Comparison of ENCODE assay signal across 14 cellular contexts in the genomic region with DNA sequence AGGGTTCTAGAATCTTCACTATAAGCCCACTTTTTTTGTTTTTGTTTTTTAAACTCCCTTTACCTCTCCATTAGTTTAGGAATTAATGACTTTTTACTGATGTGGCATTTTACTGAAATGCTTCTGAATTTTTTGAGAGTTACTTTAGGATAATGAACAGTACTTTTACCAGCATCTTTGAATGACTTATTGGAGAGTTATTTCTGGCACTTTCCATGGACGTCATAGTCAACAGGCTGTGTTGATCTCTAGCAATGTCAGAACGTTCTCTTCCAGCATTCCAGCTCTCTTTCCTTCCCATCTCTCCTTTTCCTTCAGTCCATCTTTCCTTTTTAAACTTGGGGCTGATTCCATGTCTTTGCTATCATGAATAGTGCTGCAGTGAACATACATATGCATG. TPM values are rescaled to one million over a fixed set of nuclear protein-coding genes. Genes with fewer than 3 reads are reported as not detected.
DNase-seq lines count a peak whose midpoint lies in the region; ATAC-seq and TF ChIP-seq lines count a peak whose summit lies in the region.
"Had no signal": no experiment of that assay in that cellular context is flagged by ENCODE, and none has a peak within 500 bp of the region (broad histone marks: within the 10 kb centered on the region; RNA-seq: fewer than 3 reads in every experiment).

No MANE protein-coding gene starts in this region.

- H3K36me3 ChIP-seq in ascending aorta (peaks cover 4% of the 10 kb centered on the region in 2 donors), smooth muscle cell (ENCODE audit: low read depth) (no peaks in the 10 kb centered on the region)

- 5% methylated on average over 2 of the region's 2 CpGs for WGBS in smooth muscle cell (ENCODE audit: low lambda C conversion rate)

- H3K4me2 ChIP-seq in smooth muscle cell: peak overlapping the region; percentile 71

- H3K27ac ChIP-seq in ascending aorta (peak overlapping the region; percentile 65 to 83), smooth muscle cell (ENCODE audit: low read depth) (peak overlapping the region; percentile 92)
- H3K27ac ChIP-seq: lower lobe of right lung had no signal

- intact Hi-C loops in ascending aorta (cut with DNase I): loop anchor here (2.0 kb wide), 2 partner anchors 23 to 49 kb away; a partner anchor contains a TSS
- intact Hi-C loops in left ventricle myocardium superior (cut with micrococcal nuclease): no loop called here

- ATAC-seq in left ventricle myocardium superior (peak; percentile 81), GM18873 (IDR thresholded peaks at IDR 0.05; ENCODE audit: low FRiP score, unreplicated experiment) (no peak), GM18861 (IDR thresholded peaks at IDR 0.05; ENCODE audit: unreplicated experiment) (no peak)

- H4K20me1 ChIP-seq in smooth muscle cell (ENCODE audit: low read depth): peaks cover 95% of the 10 kb centered on the region

- H3K27me3 ChIP-seq in ascending aorta (no peaks in the 10 kb centered on the region), smooth muscle cell (ENCODE audit: low read depth) (no peaks in the 10 kb centered on the region)

- TF ChIP-seq CTCF in ascending aorta (IDR thresholded peaks at IDR 0.05) (no peak), smooth muscle cell (IDR thresholded peaks at IDR 0.05; ENCODE audit: borderline replicate concordance, insufficient read depth, poor library complexity, severe bottlenecking) (no peak)

- H3K4me1 ChIP-seq in ascending aorta (peaks cover 0 to 65% of the 10 kb centered on the region in 2 donors), smooth muscle cell (ENCODE audit: low read depth) (peaks cover 15% of the 10 kb centered on the region)

- peak overlapping the region; percentile 40 for H3K9ac ChIP-seq in smooth muscle cell (ENCODE audit: low read depth)

- H3K9me3 ChIP-seq in ascending aorta: no peaks in the 10 kb centered on the region
- no peaks in the 10 kb centered on the region for H3K9me3 ChIP-seq in smooth muscle cell (replicated peaks; ENCODE audit: low read depth)
- H3K9me3 ChIP-seq: lower lobe of right lung had no signal

- H3K4me3 ChIP-seq in ascending aorta (peak overlapping the region; percentile 3 to 16), smooth muscle cell (no peak overlapping the region)
- H3K4me3 ChIP-seq: lower lobe of right lung had no signal

- peaks cover 96% of the 10 kb centered on the region for H3K79me2 ChIP-seq in smooth muscle cell (ENCODE audit: low read depth)

- peaks cover 7% of the 10 kb centered on the region for H3F3A ChIP-seq in smooth muscle cell (ENCODE audit: low read depth)

- no peak overlapping the region for H2AFZ ChIP-seq in smooth muscle cell (ENCODE audit: low read depth)

- DNase-seq in GM04503 (ENCODE audit: low read depth): peak; percentile 54
- DNase-seq in ascending aorta (ENCODE audit: low spot score in 2 of 2): no peak
- DNase-seq in left ventricle myocardium superior: no peak
- no peak for DNase-seq in smooth muscle cell (lab: John Stamatoyannopoulos, UW; ENCODE audit: unreplicated experiment)
- no peak for DNase-seq in SHP77 (lab: John Stamatoyannopoulos, UW)
- no peak for DNase-seq in NCI-H1436 treated with DMSO at 0.1 percent for 48 hours (lab: John Stamatoyannopoulos, UW)
- DNase-seq: activated T-cell treated with anti-CD3 and anti-CD28 coated beads for 4 hours, DMS53, endodermal cell, H9, lower lobe of right lung, NCI-H2227 treated with DMSO at 0.1 percent for 48 hours had no signal

RNA-seq across cellular contexts. Expression of a gene that starts 48.5 kb away (rescaled TPM):
- 494 TPM for total RNA-seq in ascending aorta
- total RNA-seq in left ventricle myocardium superior: 358 TPM
- total RNA-seq in smooth muscle cell: 389 and 417 TPM in 2 replicates
- polyA plus RNA-seq in smooth muscle cell: 149 and 151 TPM in 2 replicates
